Comparison of ENCODE assay signal across 10 cellular contexts in the genomic region with DNA sequence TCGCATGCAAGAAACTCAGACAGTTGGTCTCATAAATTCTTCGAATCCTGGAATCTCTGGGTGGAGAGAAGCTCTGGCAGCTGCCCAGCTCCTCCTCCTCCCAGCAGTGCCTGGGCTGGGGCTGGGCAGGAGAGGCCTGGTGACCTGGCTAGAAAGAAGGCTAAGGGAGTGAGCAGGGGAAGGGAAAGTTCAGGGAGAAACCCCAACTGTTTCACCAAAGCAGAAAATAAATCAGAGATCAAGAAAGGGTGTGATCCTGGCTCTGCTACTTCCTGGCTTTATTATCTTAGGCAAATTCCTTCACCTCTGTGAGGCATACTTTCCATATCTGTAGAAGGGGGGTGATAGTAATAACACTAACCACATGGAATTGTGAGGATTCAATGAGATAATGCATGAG. TPM values are rescaled to one million over a fixed set of nuclear protein-coding genes. Genes with fewer than 3 reads are reported as not detected.
DNase-seq lines count a peak whose midpoint lies in the region; ATAC-seq and TF ChIP-seq lines count a peak whose summit lies in the region.
"Had no signal": no experiment of that assay in that cellular context is flagged by ENCODE, and none has a peak within 500 bp of the region (broad histone marks: within the 10 kb centered on the region; RNA-seq: fewer than 3 reads in every experiment).

No MANE protein-coding gene starts in this region.

- H2AK5ac ChIP-seq in trophoblast cell (ENCODE audit: low read length), result no peak overlapping the region

- no peak overlapping the region for H3K23ac ChIP-seq in trophoblast cell (ENCODE audit: low read length)

- no peak overlapping the region for H3K9ac ChIP-seq in trophoblast cell (ENCODE audit: low read length)

- H3K4me3 ChIP-seq in SJSA1 (no peak overlapping the region), fibroblast of the aortic adventitia (ENCODE audit: low read depth, low read length) (no peak overlapping the region), trophoblast cell (ENCODE audit: low read depth, low read length) (no peak overlapping the region)

- H2BK120ac ChIP-seq in trophoblast cell (ENCODE audit: insufficient read depth, low read length, poor library complexity), result peak overlapping the region; percentile 56

- DNase-seq in AG20443 (ENCODE audit: low spot score) (peak; percentile 80), SJSA1 (ENCODE audit: low read depth in 1 of 2, low spot score in 2 of 2) (peak; percentile 92 to 98), fibroblast of the aortic adventitia (ENCODE audit: low read depth) (peak; percentile 98), trophoblast cell (peak; percentile 38 to 65), NCI-H2171 (lab: John Stamatoyannopoulos, UW) (no peak)
- no peak for DNase-seq in activated CD8-positive, alpha-beta T cell treated with anti-CD3 and anti-CD28 coated beads for 36 hours
- DNase-seq: activated CD8-positive, alpha-beta memory T cell treated with anti-CD3 and anti-CD28 coated beads, Interleukin-2, amount 50 U/mL, for 48 hours; stimulated activated CD4-positive, alpha-beta T cell treated with anti-CD3 and anti-CD28 coated beads, Interleukin-15, amount 100 ng/mL, for 24 hours had no signal

- H2BK5ac ChIP-seq in trophoblast cell (ENCODE audit: low read depth, low read length, poor library complexity), result no peak overlapping the region

- H3K27me3 Mint-ChIP-seq in activated CD8-positive, alpha-beta T cell treated with anti-CD3 and anti-CD28 coated beads for 36 hours, result peaks cover 47% of the 10 kb centered on the region

- H3K79me2 ChIP-seq in trophoblast cell (ENCODE audit: control insufficient read depth, insufficient read depth, low read length, poor library complexity), result peaks cover 2% of the 10 kb centered on the region

- no peak overlapping the region for H3K27ac Mint-ChIP-seq in activated CD8-positive, alpha-beta T cell treated with anti-CD3 and anti-CD28 coated beads for 36 hours

- H2AFZ ChIP-seq in trophoblast cell (ENCODE audit: insufficient read depth, low read length, poor library complexity), result no peak overlapping the region

- H3K18ac ChIP-seq in trophoblast cell (ENCODE audit: low read length), result no peak overlapping the region

- H3K36me3 ChIP-seq in SJSA1 (no peaks in the 10 kb centered on the region), trophoblast cell (ENCODE audit: control insufficient read depth in 1 of 2, insufficient read depth in 2 of 2, low read length in 2 of 2) (no peaks in the 10 kb centered on the region)

- H3K9me3 ChIP-seq in SJSA1 (replicated peaks) (no peaks in the 10 kb centered on the region), trophoblast cell (ENCODE audit: insufficient read depth, low read depth, low read length) (no peaks in the 10 kb centered on the region)

- H4K12ac ChIP-seq in trophoblast cell (ENCODE audit: low read depth, low read length), result no peak overlapping the region

- H3K14ac ChIP-seq in trophoblast cell (ENCODE audit: low read length), result no peak overlapping the region

- H3K27me3 ChIP-seq in SJSA1 (replicated peaks) (no peaks in the 10 kb centered on the region), trophoblast cell (ENCODE audit: insufficient read depth, low read length) (no peaks in the 10 kb centered on the region)

- no peak overlapping the region for H3K4me3 Mint-ChIP-seq in activated CD8-positive, alpha-beta T cell treated with anti-CD3 and anti-CD28 coated beads for 36 hours

- no CpG with 5 or more reads among the region's 2 CpGs for WGBS in trophoblast cell (ENCODE audit: extremely low coverage, insufficient coverage, insufficient read length)

- no peaks in the 10 kb centered on the region for H3K9me3 Mint-ChIP-seq in activated CD8-positive, alpha-beta T cell treated with anti-CD3 and anti-CD28 coated beads for 36 hours

- H2BK12ac ChIP-seq in trophoblast cell (ENCODE audit: low read length), result peak overlapping the region; percentile 54

- no peaks in the 10 kb centered on the region for H3K36me3 Mint-ChIP-seq in activated CD8-positive, alpha-beta T cell treated with anti-CD3 and anti-CD28 coated beads for 36 hours (ENCODE audit: low read depth)

- peaks cover 13% of the 10 kb centered on the region for H3K79me1 ChIP-seq in trophoblast cell (ENCODE audit: low read length)

- peaks cover 21% of the 10 kb centered on the region for H3K4me1 Mint-ChIP-seq in activated CD8-positive, alpha-beta T cell treated with anti-CD3 and anti-CD28 coated beads for 36 hours (ENCODE audit: low read depth)

- H4K91ac ChIP-seq in trophoblast cell (ENCODE audit: low read depth, low read length), result peak overlapping the region; percentile 20

- no peak overlapping the region for H3K4ac ChIP-seq in trophoblast cell (ENCODE audit: low read depth, low read length)

- H3K27ac ChIP-seq in SJSA1 (peak overlapping the region; percentile 98), trophoblast cell (ENCODE audit: low read depth, low read length) (peak overlapping the region; percentile 6)

- POLR2A ChIA-PET in activated CD8-positive, alpha-beta T cell treated with anti-CD3 and anti-CD28 coated beads for 36 hours (lab: Charles Lee), result no interaction called here

- CTCF ChIA-PET in activated CD8-positive, alpha-beta T cell treated with anti-CD3 and anti-CD28 coated beads for 36 hours (lab: Charles Lee), result interaction anchor here (1.0 to 6.1 kb wide), 5 partner anchors 10 to 163 kb away, joined by 3 to 51 read pairs (median 3); partner anchors contain the start of gene COL16A1

- H4K8ac ChIP-seq in trophoblast cell (ENCODE audit: low read depth, low read length), result no peak overlapping the region

- H3K4me1 ChIP-seq in SJSA1 (replicated peaks) (peaks cover 82% of the 10 kb centered on the region), trophoblast cell (ENCODE audit: control insufficient read depth in 1 of 2, insufficient read depth in 2 of 2, low read length in 2 of 2) (peaks cover 16 to 30% of the 10 kb centered on the region in 2 experiments)

- H3K4me2 ChIP-seq in trophoblast cell (ENCODE audit: low read length), result no peak overlapping the region

- no peak for TF ChIP-seq CTCF in fibroblast of the aortic adventitia (IDR thresholded peaks at IDR 0.05; ENCODE audit: insufficient read depth, low read length)
- no peak for TF ChIP-seq CTCF in activated CD8-positive, alpha-beta T cell treated with anti-CD3 and anti-CD28 coated beads for 36 hours (IDR thresholded peaks at IDR 0.05)

- intact Hi-C loops in activated CD8-positive, alpha-beta T cell treated with anti-CD3 and anti-CD28 coated beads for 36 hours (cut with micrococcal nuclease), result loop anchor here (10.0 kb wide), 1 partner anchor 52 kb away; the partner anchor contains the start of gene ADGRB2

- no peak for ATAC-seq in activated CD8-positive, alpha-beta T cell treated with anti-CD3 and anti-CD28 coated beads for 36 hours
- ATAC-seq in HG03039 (IDR thresholded peaks at IDR 0.05; ENCODE audit: unreplicated experiment) (no peak), HG03432 (IDR thresholded peaks at IDR 0.05; ENCODE audit: unreplicated experiment) (no peak)

RNA-seq across cellular contexts. Expression of gene COL16A1, which starts 8.8 kb away (rescaled TPM):
- 365 and 404 TPM in 2 replicates for total RNA-seq in SJSA1 (2014; rRNA removed; shearing (Covaris generic))
- 101 and 133 TPM in 2 replicates for total RNA-seq in fibroblast of the aortic adventitia (ENCODE audit: low replicate concordance)
- polyA plus RNA-seq in trophoblast cell (2013), result 43.1 and 44.2 TPM in 2 replicates
- under 1 TPM in 1 of 2 experiments, not detected in 1; 0.34 TPM for total RNA-seq in activated CD8-positive, alpha-beta T cell treated with anti-CD3 and anti-CD28 coated beads for 36 hours

RNA-seq across cellular contexts. Expression of gene ADGRB2, which starts 51.5 kb away (rescaled TPM):
- 15.4 and 15.8 TPM in 2 replicates for total RNA-seq in SJSA1 (2014; rRNA removed; shearing (Covaris generic))
- total RNA-seq in fibroblast of the aortic adventitia (ENCODE audit: low replicate concordance), result 7.9 and 11.3 TPM in 2 replicates
- 9.6 and 10.2 TPM in 2 replicates for polyA plus RNA-seq in trophoblast cell (2013)
- total RNA-seq in activated CD8-positive, alpha-beta T cell treated with anti-CD3 and anti-CD28 coated beads for 36 hours, result under 1 TPM; 0.54 to 0.56 TPM

Comparison
In these comparisons a context has a peak if more than half of its experiments do, and no peak if none do; other contexts are left out.
1. DNase-seq: peak in AG20443 (single experiment), SJSA1 (2 of 2), fibroblast of the aortic adventitia (single experiment) and trophoblast cell (2 of 2); none in NCI-H2171 (single experiment) and activated CD8-positive, alpha-beta T cell treated with anti-CD3 and anti-CD28 coated beads for 36 hours (single experiment).
2. RNA of gene COL16A1, which starts 8.8 kb away (total RNA-seq): 365 to 404 TPM in SJSA1 and 101 to 133 TPM in fibroblast of the aortic adventitia; 0.34 TPM in activated CD8-positive, alpha-beta T cell treated with anti-CD3 and anti-CD28 coated beads for 36 hours; every median in the first group is over 10 times any median in the second.